In genomic region chr2:144944506-144945230, GRCh38 we compare ENCODE assay signal across 19 cellular contexts.
DNase-seq lines count a peak whose midpoint lies in the region; ATAC-seq and TF ChIP-seq lines count a peak whose summit lies in the region.
"Had no signal": no experiment of that assay in that cellular context is flagged by ENCODE, and none has a peak within 500 bp of the region (broad histone marks: within the 10 kb centered on the region; RNA-seq: fewer than 3 reads in every experiment).

No MANE protein-coding gene starts in this region.

- DNase-seq in A172 (ENCODE audit: low spot score) = peak; percentile 38
- peak; percentile 40 for DNase-seq in GM23248
- peak; percentile 64 for DNase-seq in PC-3
- no peak for DNase-seq in fibroblast of lung (ENCODE audit: low read depth in 2 of 2)
- DNase-seq in naive thymus-derived CD4-positive, alpha-beta T cell = no peak
- no peak for DNase-seq in T-helper 1 cell
- DNase-seq: anterior cingulate cortex, heart left ventricle, pancreas, T-cell had no signal

- CTCF ChIA-PET in PC-3 (lab: Charles Lee) = no interaction called here
- CTCF ChIA-PET in naive thymus-derived CD4-positive, alpha-beta T cell (lab: Charles Lee) = no interaction called here

- H3K27ac Mint-ChIP-seq in naive thymus-derived CD4-positive, alpha-beta T cell = no peak overlapping the region
- H3K27ac Mint-ChIP-seq: dendritic cell treated with granulocyte-macrophage colony-stimulating factor and Interleukin-4, amounts not matched to agents 40 ng/mL and 50 ng/mL, for 4 days; stimulated activated effector memory CD8-positive, alpha-beta T cell treated with anti-CD3 and anti-CD28 coated beads, Interleukin-12 subunit alpha, Interleukin-12 subunit beta, amount 100 ng/mL, for 72 hours; T-cell; type B pancreatic cell; WTC11 had no signal

- POLR2A ChIA-PET in PC-3 (lab: Charles Lee; ENCODE audit: unreplicated experiment) = interaction anchor here (0.5 to 0.6 kb wide), 2 partner anchors 109 to 602 kb away, joined by 3 to 15 read pairs; no protein-coding TSS in a partner anchor
- POLR2A ChIA-PET in naive thymus-derived CD4-positive, alpha-beta T cell (lab: Charles Lee) = no interaction called here

- TF ChIP-seq CTCF in PC-3 (conservative IDR thresholded peaks at IDR 0.05; ENCODE audit: low read depth, low read length) = no peak
- TF ChIP-seq CTCF in fibroblast of lung (conservative IDR thresholded peaks at IDR 0.05 in 1 of 2, IDR thresholded peaks at IDR 0.05 in 1 of 2; ENCODE audit: low read depth in 1 of 2, low read length in 2 of 2) = no peak

- H3K9me3 Mint-ChIP-seq in naive thymus-derived CD4-positive, alpha-beta T cell = peaks cover 0 to 6% (median 0%) of the 10 kb centered on the region in 11 donors
- H3K9me3 Mint-ChIP-seq: T-cell, type B pancreatic cell, WTC11 had no signal

- H3K4me1 Mint-ChIP-seq in naive thymus-derived CD4-positive, alpha-beta T cell = no peaks in the 10 kb centered on the region
- H3K4me1 Mint-ChIP-seq: T-cell had no signal

- H3K36me3 Mint-ChIP-seq in naive thymus-derived CD4-positive, alpha-beta T cell = no peaks in the 10 kb centered on the region
- H3K36me3 Mint-ChIP-seq: stimulated activated effector memory CD8-positive, alpha-beta T cell treated with anti-CD3 and anti-CD28 coated beads, Interleukin-12 subunit alpha, Interleukin-12 subunit beta, amount 100 ng/mL, for 72 hours; T-cell; WTC11 had no signal

- H4K20me1 ChIP-seq in GM23248 (ENCODE audit: insufficient read depth) = no peaks in the 10 kb centered on the region
- no peaks in the 10 kb centered on the region for H4K20me1 ChIP-seq in PC-3 (ENCODE audit: low read length)
- H4K20me1 ChIP-seq in fibroblast of lung (ENCODE audit: control insufficient read depth, extremely low read depth, insufficient read depth, low read length) = no peaks in the 10 kb centered on the region

- H3K4me3 Mint-ChIP-seq in naive thymus-derived CD4-positive, alpha-beta T cell = no peak overlapping the region
- H3K4me3 Mint-ChIP-seq: dendritic cell treated with granulocyte-macrophage colony-stimulating factor and Interleukin-4, amounts not matched to agents 40 ng/mL and 50 ng/mL, for 4 days; stimulated activated effector memory CD8-positive, alpha-beta T cell treated with anti-CD3 and anti-CD28 coated beads, Interleukin-12 subunit alpha, Interleukin-12 subunit beta, amount 100 ng/mL, for 72 hours; T-cell; type B pancreatic cell; WTC11 had no signal

- in situ Hi-C loops in GM23248 (cut with MboI) = no loop called here

- no peaks in the 10 kb centered on the region for H3K36me3 ChIP-seq in GM23248 (ENCODE audit: low read depth)
- H3K36me3 ChIP-seq in PC-3 (ENCODE audit: low read depth, low read length) = no peaks in the 10 kb centered on the region
- H3K36me3 ChIP-seq in fibroblast of lung (ENCODE audit: control insufficient read depth, insufficient read depth, low read length) = no peaks in the 10 kb centered on the region
- no peaks in the 10 kb centered on the region for H3K36me3 ChIP-seq in naive thymus-derived CD4-positive, alpha-beta T cell (ENCODE audit: control insufficient read depth in 2 of 3, insufficient read depth in 3 of 3, low read length in 3 of 3)
- H3K36me3 ChIP-seq: heart left ventricle, pancreas had no signal

- H3K4me3 ChIP-seq in GM23248 (no peak overlapping the region), PC-3 (ENCODE audit: low read length) (0 out of 2 replicates have a peak overlapping the region, but pooled peaks have one; percentile 8), fibroblast of lung (replicated peaks in 1 of 4; ENCODE audit: control extremely low read depth in 1 of 4, insufficient read depth in 1 of 4, low read depth in 3 of 4, low read length in 4 of 4) (no peak overlapping the region)
- H3K4me3 ChIP-seq in naive thymus-derived CD4-positive, alpha-beta T cell (ENCODE audit: low read length) = no peak overlapping the region
- H3K4me3 ChIP-seq: heart left ventricle, pancreas had no signal

- H3K4me2 ChIP-seq in GM23248 (ENCODE audit: unreplicated experiment) (peak overlapping the region; percentile 77), PC-3 (ENCODE audit: low read length) (peak overlapping the region; percentile 61), fibroblast of lung (ENCODE audit: extremely low read depth, insufficient read depth, low read length) (no peak overlapping the region)

- intact Hi-C loops in PC-3 (cut with micrococcal nuclease) = loop anchor here (1.0 to 10.0 kb wide), 4 partner anchors 62 to 808 kb away; no protein-coding TSS in a partner anchor
- intact Hi-C loops in naive thymus-derived CD4-positive, alpha-beta T cell (cut with micrococcal nuclease) = no loop called here

- 87 to 88% methylated on average over 7 of the region's 7 CpGs for WGBS in GM23248 (ENCODE audit: low coverage in 1 of 2, low lambda C conversion rate in 2 of 2, missing lambda C conversion rate in 2 of 2), 2 experiments

- TSS peak; percentile 30 for BruUV-seq in PC-3 (replicated peaks; lab: Mats Ljungman, UMichigan)

- H3K9ac ChIP-seq in GM23248 = peak overlapping the region; percentile 43
- H3K9ac ChIP-seq in PC-3 (ENCODE audit: low read length) = peak overlapping the region; percentile 66
- no peak overlapping the region for H3K9ac ChIP-seq in fibroblast of lung (ENCODE audit: insufficient read depth, low read length)

- peak overlapping the region; percentile 17; the same call in 1 of the 2 replicates for H2AFZ ChIP-seq in GM23248
- peak overlapping the region; percentile 35; the same call in 1 of the 2 replicates for H2AFZ ChIP-seq in PC-3 (ENCODE audit: low read length)
- no peak overlapping the region for H2AFZ ChIP-seq in fibroblast of lung (ENCODE audit: low read length)

- H3K4me1 ChIP-seq in GM23248 (ENCODE audit: insufficient read depth) (peaks cover 33% of the 10 kb centered on the region), PC-3 (ENCODE audit: insufficient read depth, low read length) (peaks cover 71% of the 10 kb centered on the region), fibroblast of lung (ENCODE audit: control insufficient read depth, extremely low read depth, insufficient read depth, low read length) (peaks cover 10% of the 10 kb centered on the region)
- H3K4me1 ChIP-seq in naive thymus-derived CD4-positive, alpha-beta T cell (ENCODE audit: control insufficient read depth in 2 of 2, insufficient read depth in 2 of 2, low read length in 2 of 2) = no peaks in the 10 kb centered on the region
- H3K4me1 ChIP-seq: pancreas had no signal

- no peaks in the 10 kb centered on the region for H3K79me2 ChIP-seq in GM23248 (ENCODE audit: insufficient read depth)
- no peaks in the 10 kb centered on the region for H3K79me2 ChIP-seq in PC-3 (ENCODE audit: low read length)
- no peaks in the 10 kb centered on the region for H3K79me2 ChIP-seq in fibroblast of lung (ENCODE audit: control insufficient read depth, insufficient read depth, low read length)

- no peaks in the 10 kb centered on the region for H3K9me2 ChIP-seq in GM23248 (ENCODE audit: insufficient read depth)
- H3K9me2 ChIP-seq in PC-3 (replicated peaks; ENCODE audit: low read length) = no peaks in the 10 kb centered on the region

- H3F3A ChIP-seq in GM23248 (ENCODE audit: insufficient read depth) = peaks cover 31% of the 10 kb centered on the region
- H3F3A ChIP-seq in PC-3 (ENCODE audit: low read length, unreplicated experiment) = peaks cover 13% of the 10 kb centered on the region

- H3K9me3 ChIP-seq in GM23248 (ENCODE audit: low read depth) = no peaks in the 10 kb centered on the region
- no peaks in the 10 kb centered on the region for H3K9me3 ChIP-seq in PC-3 (ENCODE audit: low read length)
- H3K9me3 ChIP-seq in fibroblast of lung (ENCODE audit: control insufficient read depth, insufficient read depth, low read depth, low read length) = no peaks in the 10 kb centered on the region
- no peaks in the 10 kb centered on the region for H3K9me3 ChIP-seq in naive thymus-derived CD4-positive, alpha-beta T cell (ENCODE audit: control insufficient read depth in 2 of 3, low read length in 3 of 3)
- H3K9me3 ChIP-seq: heart left ventricle, pancreas had no signal

- H3K27me3 Mint-ChIP-seq in naive thymus-derived CD4-positive, alpha-beta T cell = no peaks in the 10 kb centered on the region
- H3K27me3 Mint-ChIP-seq: dendritic cell treated with granulocyte-macrophage colony-stimulating factor and Interleukin-4, amounts not matched to agents 40 ng/mL and 50 ng/mL, for 4 days; T-cell had no signal

- peak; percentile 26 for ATAC-seq in PC-3
- ATAC-seq in HG03354 (IDR thresholded peaks at IDR 0.05; ENCODE audit: poor library complexity, severe bottlenecking, unreplicated experiment) = no peak
- no peak for ATAC-seq in naive thymus-derived CD4-positive, alpha-beta T cell
- no peak for ATAC-seq in GM18867 (IDR thresholded peaks at IDR 0.05; ENCODE audit: unreplicated experiment)
- ATAC-seq: HCT116; heart left ventricle; HepG2; Panc1; pancreas; stimulated activated effector memory CD8-positive, alpha-beta T cell treated with anti-CD3 and anti-CD28 coated beads, Interleukin-12 subunit alpha, Interleukin-12 subunit beta, amount 100 ng/mL, for 72 hours; T-cell; WTC11 had no signal

- no peaks in the 10 kb centered on the region for H3K27me3 ChIP-seq in GM23248 (replicated peaks; ENCODE audit: insufficient read depth)
- H3K27me3 ChIP-seq in PC-3 (ENCODE audit: low read length) = no peaks in the 10 kb centered on the region
- H3K27me3 ChIP-seq in fibroblast of lung (ENCODE audit: control insufficient read depth, insufficient read depth, low read length) = no peaks in the 10 kb centered on the region
- no peaks in the 10 kb centered on the region for H3K27me3 ChIP-seq in naive thymus-derived CD4-positive, alpha-beta T cell (ENCODE audit: control insufficient read depth in 2 of 2, insufficient read depth in 2 of 2, low read length in 2 of 2)
- H3K27me3 ChIP-seq: heart left ventricle, pancreas had no signal

- H3K27ac ChIP-seq in GM23248 (peak overlapping the region; percentile 82), PC-3 (ENCODE audit: low read length) (peak overlapping the region; percentile 94), fibroblast of lung (ENCODE audit: insufficient read depth, low read length) (peak overlapping the region; percentile 56)
- H3K27ac ChIP-seq in naive thymus-derived CD4-positive, alpha-beta T cell (ENCODE audit: low read depth, low read length) = no peak overlapping the region
- H3K27ac ChIP-seq: pancreas had no signal

Comparison
In these comparisons a context has a peak if more than half of its experiments do, and no peak if none do; other contexts are left out.
1. DNase-seq: peak in A172 (single experiment), GM23248 (single experiment) and PC-3 (single experiment); none in fibroblast of lung (0 of 2), naive thymus-derived CD4-positive, alpha-beta T cell (0 of 9) and T-helper 1 cell (0 of 5).